In the genomic region with DNA sequence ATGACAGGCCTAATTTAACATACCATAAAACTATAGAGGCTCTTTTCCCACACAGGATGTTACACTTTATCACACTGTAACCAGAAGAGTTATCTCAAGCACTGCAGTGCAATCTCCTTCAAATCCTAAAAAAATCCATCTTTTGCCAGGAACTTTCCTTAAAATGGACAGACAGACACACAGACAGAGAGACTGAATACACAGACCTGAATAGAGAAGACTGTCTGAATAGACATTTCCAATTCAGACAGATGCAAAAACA, we compare ENCODE assay signal across 13 cellular contexts. TPM values are rescaled to one million over a fixed set of nuclear protein-coding genes. Genes with fewer than 3 reads are reported as not detected.
DNase-seq lines count a peak whose midpoint lies in the region; ATAC-seq, FAIRE-seq and TF ChIP-seq lines count a peak whose summit lies in the region.
"Had no signal": no experiment of that assay in that cellular context is flagged by ENCODE, and none has a peak within 500 bp of the region (broad histone marks: within the 10 kb centered on the region; RNA-seq: fewer than 3 reads in every experiment).

No MANE protein-coding gene starts in this region.

- peaks cover 100% of the 10 kb centered on the region for H3K79me2 ChIP-seq in K562 (ENCODE audit: control insufficient read depth, insufficient read depth, low read length)

- POLR2A ChIA-PET in K562 (lab: Yijun Ruan, JAX): interaction anchor here (1.1 to 5.1 kb wide), 3 partner anchors 10 to 30 kb away, joined by 3 to 27 read pairs (median 4); no protein-coding TSS in a partner anchor

- H3K9me3 ChIP-seq in K562 (replicated peaks; ENCODE audit: control insufficient read depth, insufficient read depth, low read depth, low read length) (no peaks in the 10 kb centered on the region), transverse colon (no peaks in the 10 kb centered on the region)

- TF ChIP-seq RAD21 in K562 (CRISPR knock-in tag; conservative IDR thresholded peaks at IDR 0.05 in 1 of 2, IDR thresholded peaks at IDR 0.05 in 1 of 2): no peak

- peaks cover 4% of the 10 kb centered on the region for H3K9me1 ChIP-seq in K562 (ENCODE audit: control insufficient read depth, insufficient read depth, low read length)

- no peak for FAIRE-seq in K562 (lab: Jason Lieb, UNC)

- H3K4me3 ChIP-seq in K562: no peak overlapping the region
- no peak overlapping the region for H3K4me3 ChIP-seq in transverse colon

- intact Hi-C loops in K562 (cut with micrococcal nuclease) (no loop called here), transverse colon (cut with DNase I; ENCODE audit: low total_unique reads) (no loop called here)

- ATAC-seq in K562 (no peak), HG03469 (IDR thresholded peaks at IDR 0.05; ENCODE audit: unreplicated experiment) (no peak)

- peak overlapping the region; percentile 6 for H3K27ac Mint-ChIP-seq in T-helper 1 cell treated with Interleukin-12 subunit alpha and Interleukin-12 subunit beta and Interleukin-4 antibody, amounts not matched to agents 30 μg/mL and 1 μg/mL, for 36 hours
- peak overlapping the region; percentile 63 for H3K27ac Mint-ChIP-seq in mesothelial cell of epicardium

- H3K27ac ChIP-seq in K562 (ENCODE audit: extremely low read depth, low read depth, low read length): peak overlapping the region; percentile 35; the same call in 1 of the 3 replicates
- peak overlapping the region; percentile 66 to 99 (median 98) for H3K27ac ChIP-seq in transverse colon

- no peaks in the 10 kb centered on the region for H3K9me3 Mint-ChIP-seq in T-helper 1 cell treated with Interleukin-12 subunit alpha and Interleukin-12 subunit beta and Interleukin-4 antibody, amounts not matched to agents 30 μg/mL and 1 μg/mL, for 36 hours
- no peaks in the 10 kb centered on the region for H3K9me3 Mint-ChIP-seq in mesothelial cell of epicardium
- H3K9me3 Mint-ChIP-seq: naive thymus-derived CD4-positive, alpha-beta T cell had no signal

- H3K4me2 ChIP-seq in K562 (ENCODE audit: insufficient read depth, low read length): no peak overlapping the region; the same call in 1 of the 2 replicates

- peaks cover 13 to 75% of the 10 kb centered on the region in 2 experiments for H3K4me1 ChIP-seq in K562 (replicated peaks in 1 of 2; ENCODE audit: control insufficient read depth in 2 of 2, insufficient read depth in 2 of 2, low read length in 2 of 2)
- H3K4me1 ChIP-seq in transverse colon: peaks cover 21 to 93% (median 65%) of the 10 kb centered on the region in 4 donors

- CTCF ChIA-PET in K562 (lab: Yijun Ruan, JAX; ENCODE audit: low intra/inter-chr PET ratio): no interaction called here

- peaks cover 4% of the 10 kb centered on the region for H3K27me3 Mint-ChIP-seq in T-helper 1 cell treated with Interleukin-12 subunit alpha and Interleukin-12 subunit beta and Interleukin-4 antibody, amounts not matched to agents 30 μg/mL and 1 μg/mL, for 36 hours (ENCODE audit: low read depth)
- H3K27me3 Mint-ChIP-seq in mesothelial cell of epicardium (ENCODE audit: low read depth): no peaks in the 10 kb centered on the region

- H2AFZ ChIP-seq in K562 (ENCODE audit: low read depth, low read length): no peak overlapping the region

- no peak for TF ChIP-seq POLR2A in K562 (conservative IDR thresholded peaks at IDR 0.05)
- no peak for TF ChIP-seq POLR2A in transverse colon (IDR thresholded peaks at IDR 0.05)

- H3K36me3 ChIP-seq in K562 (ENCODE audit: control insufficient read depth, insufficient read depth, low read length): peaks cover 32% of the 10 kb centered on the region
- no peaks in the 10 kb centered on the region for H3K36me3 ChIP-seq in transverse colon

- TF ChIP-seq CTCF in K562 (IDR thresholded peaks at IDR 0.05 in 2 of 3, conservative IDR thresholded peaks at IDR 0.05 in 1 of 3; ENCODE audit: insufficient read depth in 2 of 3, low read depth in 1 of 3, low read length in 3 of 3): no peak
- TF ChIP-seq CTCF in mesothelial cell of epicardium (IDR thresholded peaks at IDR 0.05; ENCODE audit: unreplicated experiment): no peak
- TF ChIP-seq CTCF in transverse colon (IDR thresholded peaks at IDR 0.05): no peak
- no peak for TF ChIP-seq CTCF in GM20000 (IDR thresholded peaks at IDR 0.05; ENCODE audit: extremely low read depth, missing control alignments)

- no peak for TF ChIP-seq EP300 in K562 (IDR thresholded peaks at IDR 0.05; ENCODE audit: low read length)
- TF ChIP-seq EP300 in transverse colon (IDR thresholded peaks at IDR 0.05; ENCODE audit: low read depth): no peak

- peaks cover 36% of the 10 kb centered on the region for H3K4me1 Mint-ChIP-seq in T-helper 1 cell treated with Interleukin-12 subunit alpha and Interleukin-12 subunit beta and Interleukin-4 antibody, amounts not matched to agents 30 μg/mL and 1 μg/mL, for 36 hours (ENCODE audit: low read depth)
- H3K4me1 Mint-ChIP-seq in mesothelial cell of epicardium: peaks cover 58% of the 10 kb centered on the region

- H3K9ac ChIP-seq in K562 (ENCODE audit: insufficient read depth in 1 of 2, low read depth in 2 of 2, low read length in 2 of 2): no peak overlapping the region

- H4K20me1 ChIP-seq in K562 (replicated peaks; ENCODE audit: control insufficient read depth, insufficient read depth, low read length): peaks cover 53% of the 10 kb centered on the region

- BruUV-seq in K562 (replicated peaks; lab: Mats Ljungman, UMichigan): no TSS peak

- H3K27me3 ChIP-seq in K562 (ENCODE audit: control insufficient read depth in 2 of 2, insufficient read depth in 2 of 2, low read length in 2 of 2) (no peaks in the 10 kb centered on the region), transverse colon (no peaks in the 10 kb centered on the region)

- H3K36me3 Mint-ChIP-seq in T-helper 1 cell treated with Interleukin-12 subunit alpha and Interleukin-12 subunit beta and Interleukin-4 antibody, amounts not matched to agents 30 μg/mL and 1 μg/mL, for 36 hours (ENCODE audit: low read depth): peaks cover 1% of the 10 kb centered on the region
- no peaks in the 10 kb centered on the region for H3K36me3 Mint-ChIP-seq in mesothelial cell of epicardium

- DNase-seq in T-helper 1 cell (no peak), K562 (ENCODE audit: extremely low read depth in 1 of 4, low spot score in 3 of 4) (no peak), mesothelial cell of epicardium (ENCODE audit: low spot score in 2 of 2, unreplicated experiment in 2 of 2) (no peak), transverse colon (no peak), KG1 (lab: John Stamatoyannopoulos, UW) (no peak), GM20000 (ENCODE audit: low spot score) (no peak)
- DNase-seq: 8988T; activated CD8-positive, alpha-beta memory T cell treated with anti-CD3 and anti-CD28 coated beads, Interleukin-2, amount 50 U/mL, for 4 hours; amygdala; naive thymus-derived CD4-positive, alpha-beta T cell; stimulated activated naive CD4-positive, alpha-beta T cell had no signal

- in situ Hi-C loops in K562 (cut with MboI): no loop called here
- in situ Hi-C loops in transverse colon (cut with MboI; ENCODE audit: low pct_ligation_motif_present in 1 of 4, low pct_unique_long_range_greater_than_20kb in 1 of 4, low sequenced_read_pairs in 3 of 4): no loop called here

- no peak overlapping the region for H3K4me3 Mint-ChIP-seq in T-helper 1 cell treated with Interleukin-12 subunit alpha and Interleukin-12 subunit beta and Interleukin-4 antibody, amounts not matched to agents 30 μg/mL and 1 μg/mL, for 36 hours
- no peak overlapping the region for H3K4me3 Mint-ChIP-seq in mesothelial cell of epicardium
- H3K4me3 Mint-ChIP-seq: naive thymus-derived CD4-positive, alpha-beta T cell had no signal

TF ChIP-seq in K562, 482 proteins besides CTCF, POLR2A, EP300 and RAD21 (continues in another document):
- no peak for TF ChIP-seq ZNF277 (CRISPR knock-in tag; IDR thresholded peaks at IDR 0.05; ENCODE audit: borderline replicate concordance)
- no peak for TF ChIP-seq MECOM (CRISPR knock-in tag; IDR thresholded peaks at IDR 0.05)
- no peak for TF ChIP-seq MEF2A (IDR thresholded peaks at IDR 0.05; ENCODE audit: control insufficient read depth, low read depth, low read length)
- peak; percentile 18; the same call in 1 of the 2 replicates for TF ChIP-seq ARID1B (IDR thresholded peaks at IDR 0.05)
- TF ChIP-seq PHF20 (IDR thresholded peaks at IDR 0.05; ENCODE audit: partially characterized antibody): no peak

RNA-seq across cellular contexts. Expression of gene CORO1C, which starts 6.5 kb away (rescaled TPM):
- 275 and 365 TPM in 2 replicates for total RNA-seq in K562 (2011; cell fraction: chromatin; rRNA removed; ENCODE audit: low replicate concordance)
- 109 and 134 TPM in 2 replicates for total RNA-seq in K562 (2011; cell fraction: nucleolus; rRNA removed)
- 215 and 268 TPM in 2 replicates for total RNA-seq in K562 (2011; cell fraction: nucleoplasm; rRNA removed)
- total RNA-seq in K562 (2014; rRNA removed) (118 and 123 TPM in 2 replicates), K562 (2014; rRNA removed; fragmentation: Illumina TruSeq; extraction: Trizol) (154 and 166 TPM in 2 replicates), K562 (2015; rRNA removed; fragmentation: Illumina TruSeq; extraction: Trizol) (141 and 147 TPM in 2 replicates), K562 (2021) (206 TPM in 2 replicates), mesothelial cell of epicardium (61.8 to 65.3 TPM (median 64.8 TPM) in 3 replicates), transverse colon (100 to 1,000 TPM in 3 of 4 donors, 10 to 100 TPM in 1; 68.1 to 153 (median 128) TPM)
- polyA plus RNA-seq in K562 (2011; rRNA removed) (265 and 280 TPM in 2 replicates), K562 (2014; fragmentation: Illumina TruSeq; extraction: Trizol) (142 and 159 TPM in 2 replicates), K562 (2014; fragmentation: Nextera tagmentation; extraction: Ambion mirVana) (10 to 100 TPM; 55.2 to 68.6 TPM), K562 (2014; rRNA removed) (125 and 150 TPM in 2 replicates)
- 140 and 201 TPM in 2 replicates for polyA plus RNA-seq in K562 (2011; cell fraction: cytosol; rRNA removed)
- polyA plus RNA-seq in K562 (2011; cell fraction: nucleus; rRNA removed): 132 and 151 TPM in 2 replicates
- 106 and 126 TPM in 2 replicates for polyA plus RNA-seq in K562 (2012)
- polyA minus RNA-seq in K562 (2011; rRNA and poly(A)+ RNA removed): 667 and 775 TPM in 2 replicates
- polyA minus RNA-seq in K562 (2011; cell fraction: cytosol; rRNA and poly(A)+ RNA removed): 210 and 245 TPM in 2 replicates
- polyA minus RNA-seq in K562 (2011; cell fraction: nucleus; rRNA and poly(A)+ RNA removed): 85.0 and 160 TPM in 2 replicates
